Comparison of ENCODE assay signal across 11 cellular contexts in genomic region chr12:3493225-3494049, GRCh38. TPM values are rescaled to one million over a fixed set of nuclear protein-coding genes. Genes with fewer than 3 reads are reported as not detected.
DNase-seq lines count a peak whose midpoint lies in the region; ATAC-seq and TF ChIP-seq lines count a peak whose summit lies in the region.
"Had no signal": no experiment of that assay in that cellular context is flagged by ENCODE, and none has a peak within 500 bp of the region (broad histone marks: within the 10 kb centered on the region; RNA-seq: fewer than 3 reads in every experiment).

No MANE protein-coding gene starts in this region.

- H3K4me2 ChIP-seq in neural cell (ENCODE audit: low read length): peak overlapping the region; percentile 89

- no peak overlapping the region for H3K27ac ChIP-seq in ectodermal cell (ENCODE audit: insufficient read depth, low read depth, low read length, poor library complexity, severe bottlenecking)
- peak overlapping the region; percentile 41 for H3K27ac ChIP-seq in neural cell (ENCODE audit: low read length)
- H3K27ac ChIP-seq: foreskin keratinocyte, upper lobe of right lung had no signal

- DNase-seq in DMS53 treated with DMSO at 0.1 percent for 48 hours (lab: John Stamatoyannopoulos, UW; ENCODE audit: unreplicated experiment) (peak; percentile 99), NCI-H1694 treated with DMSO at 0.1 percent for 48 hours (lab: John Stamatoyannopoulos, UW) (peak; percentile 55), RKO (ENCODE audit: low spot score) (no peak), EL (no peak)
- DNase-seq: foreskin keratinocyte; stimulated activated CD4-positive, alpha-beta T cell treated with anti-CD3 and anti-CD28 coated beads, Interleukin-2, amount 100 ng/mL, for 48 hours; upper lobe of right lung had no signal

- H3K27me3 ChIP-seq in ectodermal cell (ENCODE audit: control insufficient read depth, insufficient read depth, low read length, poor library complexity, severe bottlenecking) (peaks cover 33% of the 10 kb centered on the region), neural cell (ENCODE audit: insufficient read depth, low read depth, low read length) (peaks cover 68% of the 10 kb centered on the region)

- TF ChIP-seq CTCF in neural cell (IDR thresholded peaks at IDR 0.05; ENCODE audit: poor library complexity, severe bottlenecking): no peak

- peaks cover 26% of the 10 kb centered on the region for H3K4me1 ChIP-seq in ectodermal cell (ENCODE audit: control insufficient read depth, insufficient read depth, low read length)
- H3K4me1 ChIP-seq: foreskin keratinocyte, upper lobe of right lung had no signal

- no peak for TF ChIP-seq RAD21 in neural cell (conservative IDR thresholded peaks at IDR 0.05)

- no peaks in the 10 kb centered on the region for H3K79me2 ChIP-seq in neural cell (replicated peaks; ENCODE audit: insufficient read depth, low read length)

- H3K36me3 ChIP-seq in ectodermal cell (ENCODE audit: control insufficient read depth, insufficient read depth, low read length): peaks cover 5% of the 10 kb centered on the region
- no peaks in the 10 kb centered on the region for H3K36me3 ChIP-seq in neural cell (ENCODE audit: insufficient read depth, low read length)
- H3K36me3 ChIP-seq: upper lobe of right lung had no signal

- no peaks in the 10 kb centered on the region for H3F3A ChIP-seq in neural cell (ENCODE audit: insufficient read depth, low read length, poor library complexity, severe bottlenecking)

- H2AFZ ChIP-seq in neural cell (ENCODE audit: low read depth, low read length): no peak overlapping the region

- 1% methylated on average over 51 of the region's 51 CpGs for WGBS in ectodermal cell, 2 experiments

- no peaks in the 10 kb centered on the region for H3K9me2 ChIP-seq in neural cell (ENCODE audit: insufficient read depth, low read length)

- no peak for TF ChIP-seq EP300 in neural cell (conservative IDR thresholded peaks at IDR 0.05; ENCODE audit: poor library complexity, severe bottlenecking)

- H3K9ac ChIP-seq in neural cell (ENCODE audit: low read length): peak overlapping the region; percentile 75

- ATAC-seq in GM21786 (IDR thresholded peaks at IDR 0.05; ENCODE audit: unreplicated experiment) (no peak), HG03571 (IDR thresholded peaks at IDR 0.05; ENCODE audit: unreplicated experiment) (no peak)
- ATAC-seq: foreskin keratinocyte, upper lobe of right lung had no signal

- H4K20me1 ChIP-seq in neural cell (ENCODE audit: insufficient read depth): no peaks in the 10 kb centered on the region

- H3K4me3 ChIP-seq in ectodermal cell (ENCODE audit: insufficient read depth, low read depth, low read length): peak overlapping the region; percentile 53
- H3K4me3 ChIP-seq in neural cell (ENCODE audit: low read length): peak overlapping the region; percentile 91
- H3K4me3 ChIP-seq: upper lobe of right lung had no signal

- H3K9me3 ChIP-seq in ectodermal cell (ENCODE audit: control insufficient read depth, low read length) (no peaks in the 10 kb centered on the region), neural cell (ENCODE audit: low read length) (no peaks in the 10 kb centered on the region)
- H3K9me3 ChIP-seq: upper lobe of right lung had no signal

TF ChIP-seq in neural cell, 6 proteins besides CTCF, POLR2A, EP300 and RAD21:
- TF ChIP-seq POLR2AphosphoS5 (IDR thresholded peaks at IDR 0.05) (peak; percentile 17), EZH2 (IDR thresholded peaks at IDR 0.05; ENCODE audit: borderline replicate concordance, insufficient read depth, low read length, poor library complexity, severe bottlenecking) (no peak), SMC3 (conservative IDR thresholded peaks at IDR 0.05; ENCODE audit: poor library complexity) (peak; percentile 36), REST (IDR thresholded peaks at IDR 0.05; ENCODE audit: borderline replicate concordance) (no peak), TAF1 (IDR thresholded peaks at IDR 0.05; ENCODE audit: low read depth) (no peak), MXI1 (conservative IDR thresholded peaks at IDR 0.05; ENCODE audit: poor library complexity, severe bottlenecking) (peak; percentile 33)

RNA-seq across cellular contexts. Expression of gene PRMT8, which starts 2.4 kb away (rescaled TPM):
- polyA plus RNA-seq in ectodermal cell (2013, experiment 1 of 4): 14.6 TPM
- polyA plus RNA-seq in ectodermal cell (2013, experiment 2 of 4): 14.4 TPM
- polyA plus RNA-seq in ectodermal cell (2013, experiment 3 of 4): 10.3 TPM
- polyA plus RNA-seq in ectodermal cell (2013, experiment 4 of 4): 12.0 TPM
- 5.8 and 5.9 TPM in 2 replicates for polyA plus RNA-seq in neural cell
- polyA minus RNA-seq in neural cell: 4.4 and 6.4 TPM in 2 replicates
- polyA plus RNA-seq: foreskin keratinocyte had no signal

Comparison
In these comparisons a context has a peak if more than half of its experiments do, and no peak if none do; other contexts are left out.
1. DNase-seq: peak in DMS53 treated with DMSO at 0.1 percent for 48 hours (single experiment) and NCI-H1694 treated with DMSO at 0.1 percent for 48 hours (single experiment); none in RKO (single experiment) and EL (single experiment).